1 cellular context compared by ENCODE assay signal in the genomic region with DNA sequence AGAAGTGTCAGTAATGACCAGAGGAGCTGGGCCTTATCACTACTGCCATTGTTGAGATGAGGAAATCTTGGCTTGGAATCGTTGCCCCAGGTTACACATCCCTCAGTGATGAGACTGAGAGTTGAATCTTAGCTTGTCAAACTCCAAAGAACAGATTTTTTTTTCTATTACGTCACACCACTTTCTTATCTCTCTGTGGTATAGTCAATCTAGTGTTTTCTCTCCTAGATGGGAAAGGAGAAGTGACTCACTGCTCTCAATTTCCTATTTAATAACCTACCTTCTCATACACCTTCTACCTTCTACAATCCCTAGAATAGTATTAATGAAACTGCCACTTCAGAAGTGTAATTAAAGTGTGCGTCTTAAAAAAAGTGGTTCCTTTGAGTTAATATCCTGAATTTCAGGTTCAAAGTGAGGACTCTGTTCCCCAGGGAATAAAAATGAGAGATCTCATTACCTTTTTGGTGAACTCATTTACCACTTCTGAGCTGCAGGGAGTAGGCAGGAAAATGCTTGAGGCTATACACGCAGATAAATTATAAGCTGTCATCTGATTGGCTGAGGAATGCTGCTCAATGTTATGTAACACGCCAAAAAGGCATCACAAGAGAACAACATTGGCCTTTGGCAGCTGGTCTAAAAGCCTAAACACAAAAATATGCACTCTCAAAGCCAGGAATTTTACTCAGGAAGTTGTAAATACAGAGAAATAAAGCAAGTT.
TF ChIP-seq lines count a peak whose summit lies in the region.

No MANE protein-coding gene starts in this region.

TF ChIP-seq in IMR-90, 13 proteins besides CTCF, POLR2A, EP300 and RAD21:
- no peak for TF ChIP-seq MXI1 (IDR thresholded peaks at IDR 0.05; ENCODE audit: borderline replicate concordance, low read depth, low read length)
- TF ChIP-seq FOS (IDR thresholded peaks at IDR 0.05; ENCODE audit: low read depth, low read length), result peak; percentile 40; the same call in 1 of the 2 replicates
- no peak for TF ChIP-seq MAZ (IDR thresholded peaks at IDR 0.05; ENCODE audit: borderline replicate concordance, low read depth, low read length)
- TF ChIP-seq CEBPB (IDR thresholded peaks at IDR 0.05; ENCODE audit: low read depth, low read length), result peak; percentile 89
- TF ChIP-seq, protein P1, sequence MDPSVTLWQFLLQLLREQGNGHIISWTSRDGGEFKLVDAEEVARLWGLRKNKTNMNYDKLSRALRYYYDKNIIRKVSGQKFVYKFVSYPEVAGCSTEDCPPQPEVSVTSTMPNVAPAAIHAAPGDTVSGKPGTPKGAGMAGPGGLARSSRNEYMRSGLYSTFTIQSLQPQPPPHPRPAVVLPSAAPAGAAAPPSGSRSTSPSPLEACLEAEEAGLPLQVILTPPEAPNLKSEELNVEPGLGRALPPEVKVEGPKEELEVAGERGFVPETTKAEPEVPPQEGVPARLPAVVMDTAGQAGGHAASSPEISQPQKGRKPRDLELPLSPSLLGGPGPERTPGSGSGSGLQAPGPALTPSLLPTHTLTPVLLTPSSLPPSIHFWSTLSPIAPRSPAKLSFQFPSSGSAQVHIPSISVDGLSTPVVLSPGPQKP (IDR thresholded peaks at IDR 0.05; ENCODE audit: borderline replicate concordance, low read depth, low read length), result no peak
